Comparison of ENCODE assay signal across 8 cellular contexts in the genomic region with DNA sequence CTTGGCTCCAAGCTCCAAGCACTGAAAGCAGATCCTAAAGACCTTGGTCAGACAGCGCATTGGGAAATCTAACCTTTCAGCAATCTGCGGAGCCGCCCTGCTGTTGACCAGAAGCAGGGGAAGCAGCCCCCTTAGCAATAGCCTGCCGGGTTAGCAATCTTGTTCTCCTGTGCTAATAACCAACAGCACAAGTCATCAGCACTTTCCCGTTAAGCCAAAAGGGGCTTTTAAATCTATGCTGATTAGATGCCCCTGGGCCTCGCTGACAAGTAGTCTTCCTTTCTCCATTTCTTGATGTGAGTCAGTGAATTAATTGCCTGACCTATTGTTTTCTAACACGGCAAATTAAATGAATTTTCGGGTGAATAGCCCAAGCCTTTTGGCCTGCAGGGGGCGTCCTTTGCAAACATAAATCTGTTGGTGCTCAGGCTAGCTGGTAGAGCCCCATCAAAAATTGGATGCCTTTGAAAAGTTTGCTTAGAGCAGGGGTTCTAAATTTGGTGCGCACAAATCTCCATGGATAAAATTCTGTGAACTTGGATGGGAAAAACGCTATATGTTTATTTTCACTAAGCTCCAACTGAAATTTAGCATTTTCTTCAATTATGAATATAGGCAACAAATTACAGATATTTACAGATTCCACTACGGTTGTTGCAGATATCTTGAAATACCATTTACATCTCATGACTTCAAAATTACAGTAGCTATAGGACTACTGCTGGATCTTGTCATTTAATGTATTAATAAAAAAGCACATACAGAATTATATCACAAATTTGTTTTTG. TPM values are rescaled to one million over a fixed set of nuclear protein-coding genes. Genes with fewer than 3 reads are reported as not detected.
A peak's percentile ranks its signal among the peaks of the same experiment; 100 is the strongest.
DNase-seq lines count a peak whose midpoint lies in the region; ATAC-seq and TF ChIP-seq lines count a peak whose summit lies in the region.

No MANE protein-coding gene starts in this region.

- CTCF ChIA-PET in OCI-LY7 (lab: Charles Lee; ENCODE audit: unreplicated experiment) = no interaction called here

- TF ChIP-seq EP300 in esophagus muscularis mucosa (IDR thresholded peaks at IDR 0.05) = no peak

- H3K4me1 Mint-ChIP-seq in naive thymus-derived CD8-positive, alpha-beta T cell = peaks cover 2 to 6% (median 3%) of the 10 kb centered on the region in 4 donors

- no peaks in the 10 kb centered on the region for H3K9me3 ChIP-seq in OCI-LY7 (ENCODE audit: low read length)
- H3K9me3 ChIP-seq in esophagus muscularis mucosa = no peaks in the 10 kb centered on the region

- no peaks in the 10 kb centered on the region for H3K9me2 ChIP-seq in OCI-LY7 (ENCODE audit: insufficient read depth, low read length)

- no TSS peak for BruUV-seq in OCI-LY7 (replicated peaks; lab: Mats Ljungman, UMichigan)

- H4K20me1 ChIP-seq in OCI-LY7 (ENCODE audit: insufficient read depth, low read length) = no peaks in the 10 kb centered on the region

- H3K27ac Mint-ChIP-seq in naive thymus-derived CD8-positive, alpha-beta T cell = no peak overlapping the region

- H3K4me3 ChIP-seq in GM12864 (ENCODE audit: low read depth, low read length) (no peak overlapping the region), OCI-LY7 (ENCODE audit: low read depth, low read length, poor library complexity, severe bottlenecking) (no peak overlapping the region), esophagus muscularis mucosa (peak overlapping the region in 3 of 4 donors; percentile 19 to 41 (median 28))

- no peak for TF ChIP-seq POLR2A in esophagus muscularis mucosa (IDR thresholded peaks at IDR 0.05; ENCODE audit: low read depth)

- intact Hi-C loops in OCI-LY7 (cut with micrococcal nuclease; ENCODE audit: unreplicated experiment) (loop anchor here (1.0 to 10.0 kb wide), 3 partner anchors 501 to 723 kb away; no protein-coding TSS in a partner anchor), esophagus muscularis mucosa (cut with DNase I) (loop anchor here (2.0 to 10.0 kb wide), 3 partner anchors 327 to 725 kb away; a partner anchor contains a TSS)

- peaks cover 0 to 6% (median 0%) of the 10 kb centered on the region in 3 donors for H3K36me3 Mint-ChIP-seq in naive thymus-derived CD8-positive, alpha-beta T cell

- H3K27ac ChIP-seq in OCI-LY7 (ENCODE audit: low read depth, low read length, poor library complexity, severe bottlenecking) (no peak overlapping the region), esophagus muscularis mucosa (replicated peaks in 1 of 4) (peak overlapping the region in 1 of 4 donors; percentile 35)

- WGBS in esophagus muscularis mucosa = 13% methylated on average over 12 of the region's 12 CpGs

- H3K4me1 ChIP-seq in OCI-LY7 (ENCODE audit: insufficient read depth, low read length, poor library complexity, severe bottlenecking) (no peaks in the 10 kb centered on the region), esophagus muscularis mucosa (peaks cover 3 to 9% (median 7%) of the 10 kb centered on the region in 4 donors)

- H3K4me3 Mint-ChIP-seq in naive thymus-derived CD8-positive, alpha-beta T cell = no peak overlapping the region

- H3K79me2 ChIP-seq in OCI-LY7 (ENCODE audit: insufficient read depth, low read depth, low read length) = no peaks in the 10 kb centered on the region

- ATAC-seq in HG03354 (IDR thresholded peaks at IDR 0.05; ENCODE audit: poor library complexity, severe bottlenecking, unreplicated experiment) = peak; percentile 46
- ATAC-seq in naive thymus-derived CD8-positive, alpha-beta T cell = peak; percentile 66 to 74
- no peak for ATAC-seq in GM19463 (IDR thresholded peaks at IDR 0.05; ENCODE audit: unreplicated experiment)

- H3K27me3 ChIP-seq in esophagus muscularis mucosa = no peaks in the 10 kb centered on the region

- no peaks in the 10 kb centered on the region for H3K9me3 Mint-ChIP-seq in naive thymus-derived CD8-positive, alpha-beta T cell

- peak; percentile 65 for TF ChIP-seq CTCF in GM12864 (IDR thresholded peaks at IDR 0.05; ENCODE audit: low read depth, low read length, missing control alignments)
- TF ChIP-seq CTCF in OCI-LY7 (conservative IDR thresholded peaks at IDR 0.05; ENCODE audit: low read length) = peak; percentile 95
- peak; percentile 79 to 92 (median 88) for TF ChIP-seq CTCF in esophagus muscularis mucosa (IDR thresholded peaks at IDR 0.05)

- H3K36me3 ChIP-seq in OCI-LY7 (ENCODE audit: insufficient read depth, low read length) (no peaks in the 10 kb centered on the region), esophagus muscularis mucosa (no peaks in the 10 kb centered on the region)

- H2AFZ ChIP-seq in OCI-LY7 (ENCODE audit: low read length) = 0 out of 2 replicates have a peak overlapping the region, but pooled peaks have one; percentile 22

- DNase-seq in GM12864 (ENCODE audit: low read depth) (peak; percentile 26), OCI-LY7 (ENCODE audit: low spot score) (peak; percentile 73), activated T-cell treated with anti-CD3 and anti-CD28 coated beads for 1 hour (ENCODE audit: low read depth) (peak; percentile 88), esophagus muscularis mucosa (ENCODE audit: extremely low spot score) (peak; percentile 96)
- peak; percentile 50 to 88 (median 74) for DNase-seq in naive thymus-derived CD8-positive, alpha-beta T cell
- DNase-seq in stimulated activated CD8-positive, alpha-beta memory T cell treated with anti-CD3 and anti-CD28 coated beads, Interleukin-7, amount 100 ng/mL, for 4 hours (ENCODE audit: low read depth in 2 of 2) = peak; percentile 56 to 73

- POLR2A ChIA-PET in OCI-LY7 (lab: Charles Lee) = no interaction called here
- POLR2A ChIA-PET in naive thymus-derived CD8-positive, alpha-beta T cell (lab: Charles Lee) = interaction anchor here (0.7 to 1.1 kb wide), 2 partner anchors 264 to 490 kb away, joined by 3 to 4 read pairs; no protein-coding TSS in a partner anchor

- H3K27me3 Mint-ChIP-seq in naive thymus-derived CD8-positive, alpha-beta T cell = peaks cover 0 to 4% (median 0%) of the 10 kb centered on the region in 5 donors

- no peak overlapping the region for H3K4me2 ChIP-seq in OCI-LY7 (ENCODE audit: low read length)

RNA-seq across cellular contexts. Expression of a gene that starts 24.7 kb away (rescaled TPM):
- total RNA-seq in OCI-LY7 (2014; rRNA removed; shearing (Covaris generic)) = 13.7 and 25.3 TPM in 2 replicates
- total RNA-seq in OCI-LY7 (2022) (23.3 and 29.8 TPM in 2 replicates), esophagus muscularis mucosa (10 to 100 TPM in 3 of 4 donors, 1 to 10 TPM in 1; 8.3 to 28.1 (median 14.7) TPM)
- 10 to 100 TPM; 17.9 to 18.5 TPM for total RNA-seq in naive thymus-derived CD8-positive, alpha-beta T cell
- 10 to 100 TPM; 11.5 to 16.8 (median 12.6) TPM for polyA plus RNA-seq in naive thymus-derived CD8-positive, alpha-beta T cell

RNA-seq across cellular contexts. Expression of a gene that starts 24.7 kb away (rescaled TPM):
- 5.1 and 7.1 TPM in 2 replicates for total RNA-seq in OCI-LY7 (2014; rRNA removed; shearing (Covaris generic))
- 7.7 and 8.9 TPM in 2 replicates for total RNA-seq in OCI-LY7 (2022)
- 1 to 10 TPM; 3.5 to 7.5 (median 4.3) TPM for total RNA-seq in esophagus muscularis mucosa
- 10 to 100 TPM; 13.8 to 14.6 TPM for total RNA-seq in naive thymus-derived CD8-positive, alpha-beta T cell
- 1 to 10 TPM; 3.5 to 4.2 (median 3.7) TPM for polyA plus RNA-seq in naive thymus-derived CD8-positive, alpha-beta T cell

Comparison
In these comparisons a context has a peak if more than half of its experiments do, and no peak if none do; other contexts are left out.
1. DNase-seq: peak in every context shown above with its lines; median percentile 96 in esophagus muscularis mucosa; 88 in activated T-cell treated with anti-CD3 and anti-CD28 coated beads for 1 hour; 74 in naive thymus-derived CD8-positive, alpha-beta T cell; 73 in OCI-LY7; 64 in stimulated activated CD8-positive, alpha-beta memory T cell treated with anti-CD3 and anti-CD28 coated beads, Interleukin-7, amount 100 ng/mL, for 4 hours; 26 in GM12864.
2. H3K4me3 ChIP-seq: peak in esophagus muscularis mucosa (3 of 4); none in GM12864 (single experiment) and OCI-LY7 (single experiment).
3. Peak in every context shown above with its lines, with median percentiles within 50 percentile points of each other: CTCF ChIP-seq.